In the genomic region with DNA sequence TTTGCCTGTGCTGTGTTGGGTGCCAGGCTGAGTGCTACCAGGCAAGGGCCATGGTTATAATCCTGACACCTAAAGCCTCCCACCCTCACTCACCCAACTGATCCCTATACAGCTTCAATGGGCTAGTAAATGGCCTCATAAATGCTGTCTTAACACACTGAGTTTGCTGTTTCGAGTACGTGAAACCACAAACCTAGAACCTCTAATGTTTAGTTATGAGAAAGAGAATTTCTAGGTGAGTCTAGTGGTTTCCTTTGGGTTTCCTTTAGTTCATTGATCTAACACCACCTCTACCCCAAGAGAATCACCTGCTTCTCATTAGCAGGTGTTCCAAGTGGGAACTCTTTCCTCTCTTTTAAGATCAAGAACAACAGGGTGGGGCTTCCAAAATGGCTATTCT, we compare ENCODE assay signal across 21 cellular contexts.
"Had no signal": no experiment of that assay in that cellular context is flagged by ENCODE, and none has a peak within 500 bp of the region (broad histone marks: within the 10 kb centered on the region; RNA-seq: fewer than 3 reads in every experiment).

No MANE protein-coding gene starts in this region.

- H3K27ac ChIP-seq: HL-60, RWPE1 had no signal

- H3K4me3 Mint-ChIP-seq: IgD-negative memory B cell; T-cell; T-helper 1 cell treated with Interleukin-12 subunit alpha and Interleukin-12 subunit beta and Interleukin-4 antibody, amounts not matched to agents 30 μg/mL and 1 μg/mL, for 36 hours had no signal

- H3K4me2 ChIP-seq: SK-N-SH had no signal

- H3K4me1 Mint-ChIP-seq: IgD-negative memory B cell, T-cell had no signal

- H3K9me3 Mint-ChIP-seq: IgD-negative memory B cell; T-cell; T-helper 1 cell treated with Interleukin-12 subunit alpha and Interleukin-12 subunit beta and Interleukin-4 antibody, amounts not matched to agents 30 μg/mL and 1 μg/mL, for 36 hours had no signal

- H3K36me3 Mint-ChIP-seq: IgD-negative memory B cell, T-cell had no signal

- H3K9me3 ChIP-seq: SK-N-SH had no signal

- H3K9ac ChIP-seq: SK-N-SH had no signal

- DNase-seq: KBM-7; NCI-H1092; NCI-H1105 treated with DMSO at 0.1 percent for 48 hours; NCI-H1436; NCI-H187; NCI-H2029; NCI-H2227 treated with DMSO at 0.1 percent for 48 hours; NCI-H524; NCI-H526 treated with DMSO at 0.1 percent for 48 hours; NCI-H748 treated with DMSO at 0.1 percent for 48 hours; NK-92 treated with Interleukin-12 subunit alpha and Interleukin-12 subunit beta, amount 100 ng/mL, for 24 hours; PC-3; SHP77; SK-N-SH; SW 1271; T-cell had no signal

- ATAC-seq: Panc1, PC-3, T-cell had no signal

- H3K27ac Mint-ChIP-seq: IgD-negative memory B cell; T-cell; T-helper 1 cell treated with Interleukin-12 subunit alpha and Interleukin-12 subunit beta and Interleukin-4 antibody, amounts not matched to agents 30 μg/mL and 1 μg/mL, for 36 hours had no signal
